36 cellular contexts compared by ENCODE assay signal in genomic region chr6:44949595-44950201, GRCh38.
"Had no signal": no experiment of that assay in that cellular context is flagged by ENCODE, and none has a peak within 500 bp of the region (broad histone marks: within the 10 kb centered on the region; RNA-seq: fewer than 3 reads in every experiment).

No MANE protein-coding gene starts in this region.

- H3K4me3 Mint-ChIP-seq: activated B cell treated with CpG ODN at 0.5 μM for 24 hours; activated CD4-positive, alpha-beta memory T cell treated with anti-CD3 and anti-CD28 coated beads for 36 hours; activated CD4-positive, alpha-beta T cell treated with anti-CD3 and anti-CD28 coated beads, Interleukin-2, amount 10 ng/mL, durations not matched to agents 24 days and 14 days; activated CD8-positive, alpha-beta T cell treated with anti-CD3 and anti-CD28 coated beads for 36 hours; activated naive CD4-positive, alpha-beta T cell treated with anti-CD3 and anti-CD28 coated beads for 36 hours; activated naive CD8-positive, alpha-beta T cell; activated naive CD8-positive, alpha-beta T cell treated with anti-CD3 and anti-CD28 coated beads, Interleukin-2, amount 10 ng/mL, durations not matched to agents 7 days and 5 days; activated naive CD8-positive, alpha-beta T cell treated with anti-CD3 and anti-CD28 coated beads, Interleukin-2, amount 50 U/mL, for 24 hours; activated T-cell treated with anti-CD3 and anti-CD28 coated beads, Interleukin-2, amount 50 U/mL, for 4 hours; activated T-cell treated with anti-CD3 and anti-CD28 coated beads, Interleukin-2, amount 50 U/mL, for 72 hours; activated T-helper 1 cell treated with anti-CD3 and anti-CD28 coated beads, Interleukin-12 subunit alpha, Interleukin-12 subunit beta, Interleukin-2, Interleukin-4 antibody, amounts not matched to agents 30 ng/mL and 10 ng/mL and 1 ng/mL, durations not matched to agents 14 hours and 24 hours and 36 hours; T-helper 1 cell treated with Interleukin-12 subunit alpha and Interleukin-12 subunit beta and Interleukin-4 antibody, amounts not matched to agents 30 μg/mL and 1 μg/mL, for 36 hours; T-helper 2 cell treated with Interferon-gamma antibody and Interleukin-4, amounts not matched to agents 5 μg/mL and 100 μg/mL, for 36 hours had no signal

- DNase-seq: activated B cell treated with CpG ODN at 0.5 μM for 24 hours; activated CD4-positive, alpha-beta memory T cell treated with anti-CD3 and anti-CD28 coated beads for 36 hours; activated CD4-positive, alpha-beta T cell treated with anti-CD3 and anti-CD28 coated beads for 4 hours; activated CD4-positive, alpha-beta T cell treated with anti-CD3 and anti-CD28 coated beads, Interleukin-2, amount 10 ng/mL, durations not matched to agents 24 days and 14 days; activated CD4-positive, alpha-beta T cell treated with anti-CD3 and anti-CD28 coated beads, Interleukin-2, amount 50 U/mL, for 1 hour; activated CD4-positive, alpha-beta T cell treated with anti-CD3 and anti-CD28 coated beads, Interleukin-2, amount 50 U/mL, for 4 hours; activated CD4-positive, CD25-positive, alpha-beta regulatory T cell treated with anti-CD3 and anti-CD28 coated beads, Interleukin-2, amount 50 U/mL, for 72 hours; activated CD8-positive, alpha-beta memory T cell treated with anti-CD3 and anti-CD28 coated beads, Interleukin-2, amount 50 U/mL, for 4 hours; activated CD8-positive, alpha-beta T cell treated with anti-CD3 and anti-CD28 coated beads for 36 hours; activated effector memory CD4-positive, alpha-beta T cell treated with Interleukin-2 at 50 U/mL for 16 hours; activated gamma-delta T cell; activated naive CD4-positive, alpha-beta T cell treated with anti-CD3 and anti-CD28 coated beads for 36 hours; activated naive CD4-positive, alpha-beta T cell treated with anti-CD3 and anti-CD28 coated beads, Interleukin-2, amount 50 U/mL, for 16 hours; activated naive CD8-positive, alpha-beta T cell treated with anti-CD3 and anti-CD28 coated beads, Interleukin-2, amount 10 ng/mL, durations not matched to agents 7 days and 5 days; activated naive CD8-positive, alpha-beta T cell treated with anti-CD3 and anti-CD28 coated beads, Interleukin-2, amount 50 U/mL, for 24 hours; activated T-cell treated with anti-CD3 and anti-CD28 coated beads for 4 hours; activated T-cell treated with anti-CD3 and anti-CD28 coated beads, Interleukin-2, amount 50 U/mL, for 1 hour; activated T-cell treated with anti-CD3 and anti-CD28 coated beads, Interleukin-2, amount 50 U/mL, for 4 hours; activated T-cell treated with anti-CD3 and anti-CD28 coated beads, Interleukin-2, amount 50 U/mL, for 72 hours; amygdala; anterior cingulate cortex; body of pancreas; brain microvascular endothelial cell; central memory CD4-positive, alpha-beta T cell; T-helper 1 cell; T-helper 2 cell; T-helper 9 cell had no signal

- H3K4me1 ChIP-seq: ascending aorta, body of pancreas, breast epithelium had no signal

- ATAC-seq: activated CD8-positive, alpha-beta T cell treated with anti-CD3 and anti-CD28 coated beads for 36 hours; activated naive CD8-positive, alpha-beta T cell treated with anti-CD3 and anti-CD28 coated beads, Interleukin-2, amount 50 U/mL, for 24 hours; activated T-cell treated with anti-CD3 and anti-CD28 coated beads, Interleukin-2, amount 50 U/mL, for 4 hours; activated T-cell treated with anti-CD3 and anti-CD28 coated beads, Interleukin-2, amount 50 U/mL, for 72 hours; body of pancreas had no signal

- H3K9me3 ChIP-seq: body of pancreas had no signal

- H3K27ac ChIP-seq: ascending aorta, body of pancreas, brain microvascular endothelial cell, breast epithelium, VCaP had no signal

- H3K27me3 Mint-ChIP-seq: activated B cell treated with CpG ODN at 0.5 μM for 24 hours; activated CD4-positive, alpha-beta memory T cell treated with anti-CD3 and anti-CD28 coated beads for 36 hours; activated CD4-positive, alpha-beta T cell treated with anti-CD3 and anti-CD28 coated beads, Interleukin-2, amount 10 ng/mL, durations not matched to agents 24 days and 14 days; activated CD8-positive, alpha-beta T cell treated with anti-CD3 and anti-CD28 coated beads for 36 hours; activated naive CD8-positive, alpha-beta T cell; activated naive CD8-positive, alpha-beta T cell treated with anti-CD3 and anti-CD28 coated beads, Interleukin-2, amount 10 ng/mL, durations not matched to agents 7 days and 5 days; activated naive CD8-positive, alpha-beta T cell treated with anti-CD3 and anti-CD28 coated beads, Interleukin-2, amount 50 U/mL, for 24 hours had no signal

- H3K27me3 ChIP-seq: ascending aorta, body of pancreas, brain microvascular endothelial cell, breast epithelium had no signal

- H3K4me1 Mint-ChIP-seq: activated B cell treated with CpG ODN at 0.5 μM for 24 hours had no signal

- H3K4me3 ChIP-seq: ascending aorta, body of pancreas, breast epithelium had no signal

- H3K27ac Mint-ChIP-seq: activated B cell treated with CpG ODN at 0.5 μM for 24 hours; activated CD4-positive, alpha-beta memory T cell treated with anti-CD3 and anti-CD28 coated beads for 36 hours; activated CD4-positive, alpha-beta T cell treated with anti-CD3 and anti-CD28 coated beads, Interleukin-2, amount 10 ng/mL, durations not matched to agents 24 days and 14 days; activated CD8-positive, alpha-beta T cell treated with anti-CD3 and anti-CD28 coated beads for 36 hours; activated naive CD4-positive, alpha-beta T cell treated with anti-CD3 and anti-CD28 coated beads for 36 hours; activated naive CD8-positive, alpha-beta T cell; activated naive CD8-positive, alpha-beta T cell treated with anti-CD3 and anti-CD28 coated beads, Interleukin-2, amount 10 ng/mL, durations not matched to agents 7 days and 5 days; activated naive CD8-positive, alpha-beta T cell treated with anti-CD3 and anti-CD28 coated beads, Interleukin-2, amount 50 U/mL, for 24 hours; activated T-cell treated with anti-CD3 and anti-CD28 coated beads, Interleukin-2, amount 50 U/mL, for 72 hours; activated T-helper 1 cell treated with anti-CD3 and anti-CD28 coated beads, Interleukin-12 subunit alpha, Interleukin-12 subunit beta, Interleukin-2, Interleukin-4 antibody, amounts not matched to agents 30 ng/mL and 10 ng/mL and 1 ng/mL, durations not matched to agents 14 hours and 24 hours and 36 hours; activated T-helper 2 cell treated with anti-CD3 and anti-CD28 coated beads, Interferon-gamma antibody, Interleukin-2, Interleukin-4, amounts not matched to agents 10 μg/mL and 5 μg/mL and 100 μg/mL, durations not matched to agents 14 hours and 24 hours and 36 hours; T-helper 1 cell treated with Interleukin-12 subunit alpha and Interleukin-12 subunit beta and Interleukin-4 antibody, amounts not matched to agents 30 μg/mL and 1 μg/mL, for 36 hours; T-helper 2 cell treated with Interferon-gamma antibody and Interleukin-4, amounts not matched to agents 5 μg/mL and 100 μg/mL, for 36 hours had no signal

- FAIRE-seq: TTC549 had no signal

- H3K36me3 ChIP-seq: brain microvascular endothelial cell, breast epithelium had no signal
